11 cellular contexts compared by ENCODE assay signal in the genomic region with DNA sequence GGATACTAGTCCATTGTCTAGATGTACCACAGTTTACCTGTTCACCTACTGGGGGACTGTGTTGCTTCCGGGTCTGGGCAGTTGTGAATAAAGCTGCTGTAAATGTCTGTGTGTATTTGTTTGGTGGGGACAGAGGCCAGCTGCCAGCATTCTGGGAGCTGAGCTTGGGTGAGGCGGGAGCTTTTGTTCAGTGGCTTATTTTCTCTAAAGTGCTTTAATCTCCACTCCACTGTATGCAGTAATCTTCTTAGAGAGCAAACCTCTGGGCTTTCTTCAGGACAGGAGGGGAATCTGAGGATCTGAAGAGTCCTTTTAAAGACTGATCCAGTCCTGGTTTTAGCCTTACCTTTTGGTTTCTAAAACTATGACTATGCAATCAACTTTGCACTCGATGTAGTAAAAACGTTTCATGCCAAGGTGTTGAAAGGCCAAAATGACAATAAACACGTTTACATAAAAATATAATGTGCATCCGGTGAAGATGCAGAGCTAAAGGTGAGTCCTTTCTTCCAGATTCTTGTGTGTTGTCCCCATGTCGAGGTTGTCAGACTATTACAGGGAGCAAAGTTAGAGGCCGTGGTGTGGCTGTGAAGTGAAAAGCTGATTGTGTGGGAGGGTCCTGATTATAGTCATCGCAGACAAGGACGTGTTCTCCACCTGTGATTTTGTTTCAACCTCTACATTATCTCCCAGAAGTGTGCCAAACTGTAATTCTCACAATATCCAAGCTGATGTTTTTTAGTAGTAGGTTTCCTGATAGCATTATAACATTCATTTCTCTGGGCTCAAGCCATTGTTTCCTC.
A peak's percentile ranks its signal among the peaks of the same experiment; 100 is the strongest.
DNase-seq lines count a peak whose midpoint lies in the region; ATAC-seq and TF ChIP-seq lines count a peak whose summit lies in the region.
"Had no signal": no experiment of that assay in that cellular context is flagged by ENCODE, and none has a peak within 500 bp of the region (broad histone marks: within the 10 kb centered on the region; RNA-seq: fewer than 3 reads in every experiment).

No MANE protein-coding gene starts in this region.

- H3K9me3 ChIP-seq in breast epithelium = no peaks in the 10 kb centered on the region
- peaks cover 0 to 5% of the 10 kb centered on the region in 2 donors for H3K9me3 ChIP-seq in esophagus (ENCODE audit: control insufficient read depth in 2 of 2, insufficient read depth in 1 of 2, low read depth in 1 of 2, low read length in 1 of 2)

- H3K36me3 ChIP-seq in breast epithelium (no peaks in the 10 kb centered on the region), esophagus (ENCODE audit: control insufficient read depth in 2 of 2, insufficient read depth in 2 of 2, low read length in 1 of 2) (peaks cover 0 to 2% of the 10 kb centered on the region in 2 donors)

- H3K4me1 ChIP-seq in breast epithelium = no peaks in the 10 kb centered on the region
- H3K4me1 ChIP-seq in esophagus (ENCODE audit: control insufficient read depth in 2 of 2, insufficient read depth in 2 of 2, low read length in 1 of 2) = peaks cover 3 to 7% of the 10 kb centered on the region in 2 donors

- H3K27ac ChIP-seq in breast epithelium = no peak overlapping the region
- H3K27ac ChIP-seq in esophagus (ENCODE audit: low read depth in 2 of 2, low read length in 1 of 2) = peak overlapping the region; percentile 64 to 69
- H3K27ac ChIP-seq: C4-2B, SK-N-MC had no signal

- 34 to 36% methylated on average over 10 of the region's 10 CpGs for WGBS in esophagus, 2 donors

- BruUV-seq in MCF 10A (replicated peaks; lab: Mats Ljungman, UMichigan) = no TSS peak

- no peak for TF ChIP-seq CTCF in MCF 10A (IDR thresholded peaks at IDR 0.05; ENCODE audit: unreplicated experiment)
- no peak for TF ChIP-seq CTCF in breast epithelium (IDR thresholded peaks at IDR 0.05)

- H3K36me3 Mint-ChIP-seq in MCF 10A (ENCODE audit: insufficient read depth, unreplicated experiment) = no peaks in the 10 kb centered on the region
- peaks cover 14 to 25% of the 10 kb centered on the region in 2 donors for H3K36me3 Mint-ChIP-seq in stimulated activated naive B cell treated with anti-CD40 and anti-IgM and Interleukin-4, amounts not matched to agents 10 μg/mL and 1 μg/mL and 100 μg/mL, for 72 hours

- intact Hi-C loops in MCF 10A (cut with micrococcal nuclease) = no loop called here
- intact Hi-C loops in breast epithelium (cut with DNase I; ENCODE audit: low total_unique reads) = no loop called here

- H3K9me3 Mint-ChIP-seq in MCF 10A (ENCODE audit: unreplicated experiment) = no peaks in the 10 kb centered on the region
- H3K9me3 Mint-ChIP-seq in stimulated activated naive B cell treated with anti-CD40 and anti-IgM and Interleukin-4, amounts not matched to agents 10 μg/mL and 1 μg/mL and 100 μg/mL, for 72 hours = no peaks in the 10 kb centered on the region

- no peak overlapping the region for H3K4me3 ChIP-seq in breast epithelium
- H3K4me3 ChIP-seq in esophagus (ENCODE audit: low read depth in 1 of 2, low read length in 2 of 2) = no peak overlapping the region
- H3K4me3 ChIP-seq: SK-N-MC had no signal

- H3K27ac Mint-ChIP-seq in MCF 10A (ENCODE audit: low read depth, unreplicated experiment) = peak overlapping the region; percentile 54
- H3K27ac Mint-ChIP-seq in stimulated activated naive B cell treated with anti-CD40 and anti-IgM and Interleukin-4, amounts not matched to agents 10 μg/mL and 1 μg/mL and 100 μg/mL, for 72 hours = peak overlapping the region; percentile 76

- POLR2A ChIA-PET in MCF 10A (lab: Yijun Ruan, JAX) = no interaction called here

- DNase-seq in MCF 10A (ENCODE audit: unreplicated experiment) (no peak), breast epithelium (ENCODE audit: low spot score in 2 of 2) (no peak), NCI-H524 (lab: John Stamatoyannopoulos, UW) (peak; percentile 58 to 85), AG20443 (ENCODE audit: low spot score) (no peak), RKO (ENCODE audit: low spot score) (no peak)
- no peak for DNase-seq in stimulated activated naive B cell treated with anti-CD40 and anti-IgM and Interleukin-4, amounts not matched to agents 10 μg/mL and 1 μg/mL and 100 μg/mL, for 72 hours
- DNase-seq: Karpas-422 had no signal

- H3K4me3 Mint-ChIP-seq in MCF 10A (ENCODE audit: unreplicated experiment) = no peak overlapping the region
- no peak overlapping the region for H3K4me3 Mint-ChIP-seq in stimulated activated naive B cell treated with anti-CD40 and anti-IgM and Interleukin-4, amounts not matched to agents 10 μg/mL and 1 μg/mL and 100 μg/mL, for 72 hours

- ATAC-seq in stimulated activated naive B cell treated with anti-CD40 and anti-IgM and Interleukin-4, amounts not matched to agents 10 μg/mL and 1 μg/mL and 100 μg/mL, for 72 hours (replicated peaks) = peak in 1 of 2 donors; percentile 14
- ATAC-seq in GM21367 (IDR thresholded peaks at IDR 0.05; ENCODE audit: unreplicated experiment) = no peak

- H3K27me3 Mint-ChIP-seq in MCF 10A (ENCODE audit: insufficient read depth, unreplicated experiment) = no peaks in the 10 kb centered on the region
- no peaks in the 10 kb centered on the region for H3K27me3 Mint-ChIP-seq in stimulated activated naive B cell treated with anti-CD40 and anti-IgM and Interleukin-4, amounts not matched to agents 10 μg/mL and 1 μg/mL and 100 μg/mL, for 72 hours

- peaks cover 10% of the 10 kb centered on the region for H3K4me1 Mint-ChIP-seq in MCF 10A (ENCODE audit: insufficient read depth, unreplicated experiment)
- H3K4me1 Mint-ChIP-seq in stimulated activated naive B cell treated with anti-CD40 and anti-IgM and Interleukin-4, amounts not matched to agents 10 μg/mL and 1 μg/mL and 100 μg/mL, for 72 hours = peaks cover 34 to 42% of the 10 kb centered on the region in 2 donors

- TF ChIP-seq POLR2A in breast epithelium (IDR thresholded peaks at IDR 0.05) = no peak

- CTCF ChIA-PET in MCF 10A (lab: Yijun Ruan, JAX) = interaction anchor here (0.6 to 1.1 kb wide), 2 partner anchors 28 to 414 kb away, joined by 3 to 4 read pairs; no protein-coding TSS in a partner anchor

- H3K27me3 ChIP-seq in breast epithelium (no peaks in the 10 kb centered on the region), esophagus (ENCODE audit: control insufficient read depth in 1 of 2, insufficient read depth in 2 of 2, low read length in 2 of 2) (no peaks in the 10 kb centered on the region)

Comparison
In these comparisons a context has a peak if more than half of its experiments do, and no peak if none do; other contexts are left out.
1. DNase-seq: peak in NCI-H524 (2 of 2); none in MCF 10A (single experiment), breast epithelium (0 of 2), stimulated activated naive B cell treated with anti-CD40 and anti-IgM and Interleukin-4, amounts not matched to agents 10 μg/mL and 1 μg/mL and 100 μg/mL, for 72 hours (single experiment), AG20443 (single experiment) and RKO (single experiment).
2. H3K27ac ChIP-seq: peak in esophagus (2 of 2); none in breast epithelium (0 of 2).